8 cellular contexts compared by ENCODE assay signal in genomic region chr6:77620290-77620882, GRCh38. TPM values are rescaled to one million over a fixed set of nuclear protein-coding genes. Genes with fewer than 3 reads are reported as not detected.
A peak's percentile ranks its signal among the peaks of the same experiment; 100 is the strongest.
DNase-seq lines count a peak whose midpoint lies in the region; ATAC-seq and TF ChIP-seq lines count a peak whose summit lies in the region.

No MANE protein-coding gene starts in this region.

- no peaks in the 10 kb centered on the region for H3K27me3 Mint-ChIP-seq in effector memory CD8-positive, alpha-beta T cell

- no peaks in the 10 kb centered on the region for H3K4me1 Mint-ChIP-seq in effector memory CD8-positive, alpha-beta T cell (ENCODE audit: low read depth in 2 of 2)

- H3K4me3 ChIP-seq in lower lobe of right lung = no peak overlapping the region

- ATAC-seq in GM18505 (IDR thresholded peaks at IDR 0.05; ENCODE audit: unreplicated experiment) = peak; percentile 86
- peak; percentile 61 for ATAC-seq in HG02852 (IDR thresholded peaks at IDR 0.05; ENCODE audit: unreplicated experiment)
- peak; percentile 80; the same call in 2 of the 3 replicates for ATAC-seq in SK-N-SH treated with all-trans-retinoic acid at 6 μM for 48 hours
- no peak for ATAC-seq in lower lobe of right lung
- ATAC-seq in effector memory CD8-positive, alpha-beta T cell (replicated peaks) = no peak
- no peak for ATAC-seq in HG03108 (IDR thresholded peaks at IDR 0.05; ENCODE audit: unreplicated experiment)
- ATAC-seq in HG03460 (IDR thresholded peaks at IDR 0.05; ENCODE audit: unreplicated experiment) = no peak

- no peaks in the 10 kb centered on the region for H3K36me3 Mint-ChIP-seq in effector memory CD8-positive, alpha-beta T cell (ENCODE audit: insufficient read depth)

- no peaks in the 10 kb centered on the region for H3K36me3 ChIP-seq in lower lobe of right lung

- H3K4me1 ChIP-seq in lower lobe of right lung = no peaks in the 10 kb centered on the region

- H3K27ac Mint-ChIP-seq in effector memory CD8-positive, alpha-beta T cell = no peak overlapping the region

- no peak overlapping the region for H3K4me3 Mint-ChIP-seq in effector memory CD8-positive, alpha-beta T cell

- H3K9me3 Mint-ChIP-seq in effector memory CD8-positive, alpha-beta T cell = peaks cover 0 to 8% of the 10 kb centered on the region in 2 donors

- no peak overlapping the region for H3K27ac ChIP-seq in lower lobe of right lung

- intact Hi-C loops in lower lobe of right lung (cut with DNase I) = no loop called here

- H3K9me3 ChIP-seq in lower lobe of right lung = peaks cover 4% of the 10 kb centered on the region

- TF ChIP-seq CTCF in lower lobe of right lung (IDR thresholded peaks at IDR 0.05) = peak; percentile 29

- no peaks in the 10 kb centered on the region for H3K27me3 ChIP-seq in lower lobe of right lung (ENCODE audit: low read depth)

- no peak for DNase-seq in lower lobe of right lung
- no peak for DNase-seq in COLO668 (lab: John Stamatoyannopoulos, UW; ENCODE audit: unreplicated experiment)
- no peak for DNase-seq in effector memory CD8-positive, alpha-beta T cell

- TF ChIP-seq POLR2A in GM18505 (IDR thresholded peaks at IDR 0.05; ENCODE audit: borderline replicate concordance, extremely low read depth, insufficient read depth, insufficient read length) = no peak

TF ChIP-seq in SK-N-SH treated with all-trans-retinoic acid at 6 μM for 48 hours, 23 proteins besides CTCF, POLR2A, EP300 and RAD21:
- TF ChIP-seq ARNTL (CRISPR knock-in tag; IDR thresholded peaks at IDR 0.05; ENCODE audit: borderline replicate concordance, low read depth) (no peak), ESRRG (CRISPR knock-in tag; IDR thresholded peaks at IDR 0.05) (no peak), ZC3H10 (CRISPR knock-in tag; IDR thresholded peaks at IDR 0.05) (no peak), ISL1 (CRISPR knock-in tag; IDR thresholded peaks at IDR 0.05) (no peak), TCF4 (CRISPR knock-in tag; IDR thresholded peaks at IDR 0.05; ENCODE audit: borderline replicate concordance) (no peak), ZFP3 (CRISPR knock-in tag; IDR thresholded peaks at IDR 0.05) (no peak), ZFP30 (CRISPR knock-in tag; IDR thresholded peaks at IDR 0.05) (no peak), POU6F1 (CRISPR knock-in tag; IDR thresholded peaks at IDR 0.05; ENCODE audit: borderline replicate concordance, low read depth) (no peak), RARB (CRISPR knock-in tag; IDR thresholded peaks at IDR 0.05) (no peak), OSR1 (CRISPR knock-in tag; IDR thresholded peaks at IDR 0.05) (no peak), TSHZ2 (CRISPR knock-in tag; IDR thresholded peaks at IDR 0.05) (no peak), PATZ1 (CRISPR knock-in tag; IDR thresholded peaks at IDR 0.05; ENCODE audit: borderline replicate concordance) (no peak), CSDC2 (CRISPR knock-in tag; IDR thresholded peaks at IDR 0.05) (no peak), PPARA (CRISPR knock-in tag; IDR thresholded peaks at IDR 0.05; ENCODE audit: borderline replicate concordance) (no peak), ZNF70 (CRISPR knock-in tag; IDR thresholded peaks at IDR 0.05) (no peak)

RNA-seq across cellular contexts. Expression of gene MEI4, which starts 32.5 kb away (rescaled TPM):
- total RNA-seq in lower lobe of right lung = not detected

Comparison
In these comparisons a context has a peak if more than half of its experiments do, and no peak if none do; other contexts are left out.
1. ATAC-seq: peak in GM18505 (single experiment), HG02852 (single experiment) and SK-N-SH treated with all-trans-retinoic acid at 6 μM for 48 hours (single experiment); none in lower lobe of right lung (0 of 2), effector memory CD8-positive, alpha-beta T cell (single experiment), HG03108 (single experiment) and HG03460 (single experiment).